In the genomic region with DNA sequence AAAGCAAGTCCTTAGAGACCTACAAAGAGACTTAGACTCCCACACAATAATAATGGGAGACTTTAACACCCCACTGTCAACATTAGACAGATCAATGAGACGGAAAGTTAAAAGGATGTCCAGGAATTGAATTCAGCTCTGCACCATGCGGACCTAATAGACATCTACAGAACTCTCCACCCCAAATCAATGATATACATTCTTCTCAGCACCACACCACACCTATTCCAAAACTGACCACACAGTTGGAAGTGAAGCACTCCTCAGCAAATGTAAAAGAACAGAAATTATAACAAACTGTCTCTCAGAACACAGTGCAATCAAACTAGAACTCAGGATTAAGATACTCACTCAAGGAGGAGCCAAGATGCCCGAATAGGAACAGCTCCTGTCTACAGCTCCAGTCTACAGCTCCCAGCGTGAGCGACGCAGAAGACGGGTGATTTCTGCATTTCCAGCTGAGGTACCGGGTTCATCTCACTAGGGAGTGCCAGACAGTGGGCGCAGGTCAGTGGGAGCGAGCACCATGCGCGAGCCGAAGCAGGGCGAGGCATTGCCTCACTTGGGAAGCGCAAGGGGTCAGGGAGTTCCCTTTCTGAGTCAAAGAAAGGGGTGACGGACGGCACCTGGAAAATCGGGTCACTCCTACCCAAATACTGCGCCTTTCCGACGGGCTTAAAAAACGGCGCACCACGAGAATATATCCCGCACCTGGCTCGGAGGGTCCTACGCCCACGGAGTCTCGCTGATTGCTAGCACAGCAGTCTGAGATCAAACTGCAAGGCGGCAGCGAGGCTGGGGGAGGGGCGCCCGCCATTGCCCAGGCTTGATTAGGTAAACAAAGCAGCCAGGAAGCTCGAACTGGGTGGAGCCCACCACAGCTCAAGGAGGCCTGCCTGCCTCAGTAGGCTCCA, we compare ENCODE assay signal across 8 cellular contexts.
DNase-seq lines count a peak whose midpoint lies in the region; ATAC-seq, FAIRE-seq and TF ChIP-seq lines count a peak whose summit lies in the region.
"Not testable (repeated sequence)": the region's sequence is repeated elsewhere in the genome, so short reads cannot be mapped to it uniquely, and the experiment has no call there.

No MANE protein-coding gene starts in this region.

- H3K9me3 Mint-ChIP-seq in Calu3 (ENCODE audit: low read depth, unreplicated experiment): not testable (repeated sequence)
- H3K9me3 Mint-ChIP-seq in activated naive CD4-positive, alpha-beta T cell treated with anti-CD3 and anti-CD28 coated beads, Interleukin-2, amount 10 ng/mL, durations not matched to agents 7 days and 5 days: peaks cover 28% of the 10 kb centered on the region

- not testable (repeated sequence) for H3K27ac ChIP-seq in H1 (ENCODE audit: low read depth, low read length); iPS-20b (ENCODE audit: low read length)
- peak overlapping the region; percentile 31 for H3K27ac ChIP-seq in suprapubic skin

- H3K9me3 ChIP-seq in T-helper 17 cell (ENCODE audit: control insufficient read depth, low read length, poor library complexity, severe bottlenecking); H1 (ENCODE audit: insufficient read depth in 2 of 2, low read depth in 1 of 2, low read length in 1 of 2); iPS-20b (ENCODE audit: insufficient read depth, low read depth, low read length); neuron (ENCODE audit: low read length); suprapubic skin: not testable (repeated sequence)

- H2BK5ac ChIP-seq in H1 (ENCODE audit: low read depth, low read length): not testable (repeated sequence)

- H3K56ac ChIP-seq in H1 (replicated peaks; ENCODE audit: insufficient read length, low read depth, low read length): not testable (repeated sequence)

- H2BK12ac ChIP-seq in H1 (ENCODE audit: low read depth, low read length): not testable (repeated sequence)

- peak overlapping the region in 3 of 4 experiments; percentile 46 to 79 (median 71); a peak in 6 of 7 replicates for H3K9ac ChIP-seq in H1 (replicated peaks in 1 of 4; ENCODE audit: extremely low read depth in 1 of 4, low read depth in 3 of 4, low read length in 3 of 4)
- H3K9ac ChIP-seq in iPS-20b (ENCODE audit: low read depth, low read length): peak overlapping the region; percentile 58

- H3K27me3 ChIP-seq in H1 (replicated peaks in 1 of 4; ENCODE audit: control insufficient read depth in 3 of 4, extremely low read depth in 1 of 4, insufficient read depth in 3 of 4, low read length in 3 of 4); iPS-20b (ENCODE audit: insufficient read depth, low read length); neuron (ENCODE audit: insufficient read depth, low read length); suprapubic skin: not testable (repeated sequence)

- POLR2A ChIA-PET in H1 (lab: Charles Lee; ENCODE audit: partially characterized antibody): interaction anchor here (0.7 to 1.7 kb wide), 2 partner anchors 9 to 27 kb away, joined by 3 to 4 read pairs; no protein-coding TSS in a partner anchor

- H3K4ac ChIP-seq in H1 (replicated peaks; ENCODE audit: insufficient read length, low read depth, low read length): not testable (repeated sequence)

- ATAC-seq in T-helper 17 cell: peak; percentile 69

- H3K4me3 ChIP-seq in LNCaP clone FGC (ENCODE audit: low read depth, low read length): peak overlapping the region; percentile 41
- H3K4me3 ChIP-seq in H1 (ENCODE audit: extremely low read depth in 1 of 4, insufficient read depth in 2 of 4, low read depth in 3 of 4, low read length in 4 of 4): peak overlapping the region; percentile 33 to 68 (median 46)
- peak overlapping the region; percentile 77 for H3K4me3 ChIP-seq in iPS-20b (ENCODE audit: low read length)
- H3K4me3 ChIP-seq in neuron (ENCODE audit: low read length): peak overlapping the region; percentile 51
- peak overlapping the region; percentile 45 for H3K4me3 ChIP-seq in suprapubic skin

- TF ChIP-seq CTCF in Calu3 (IDR thresholded peaks at IDR 0.05; ENCODE audit: unreplicated experiment); LNCaP clone FGC (IDR thresholded peaks at IDR 0.05; ENCODE audit: control insufficient read depth, extremely low read depth, insufficient read depth); H1 (IDR thresholded peaks at IDR 0.05; ENCODE audit: control extremely low read depth in 1 of 3, insufficient read depth in 1 of 3, low read depth in 1 of 3, low read length in 3 of 3); suprapubic skin (IDR thresholded peaks at IDR 0.05): not testable (repeated sequence)

- FAIRE-seq in H1 (lab: Jason Lieb, UNC): not testable (repeated sequence)

- TF ChIP-seq POLR2A in H1 (IDR thresholded peaks at IDR 0.05; ENCODE audit: control extremely low read depth in 1 of 2, low read depth in 2 of 2, low read length in 2 of 2); suprapubic skin (IDR thresholded peaks at IDR 0.05): not testable (repeated sequence)

- H3K27ac Mint-ChIP-seq in Calu3 (ENCODE audit: unreplicated experiment): not testable (repeated sequence)
- H3K27ac Mint-ChIP-seq in T-helper 17 cell: peak overlapping the region; percentile 94
- H3K27ac Mint-ChIP-seq in activated naive CD4-positive, alpha-beta T cell treated with anti-CD3 and anti-CD28 coated beads, Interleukin-2, amount 10 ng/mL, durations not matched to agents 7 days and 5 days: peak overlapping the region; percentile 90

- not testable (repeated sequence) for H3K36me3 Mint-ChIP-seq in Calu3 (ENCODE audit: insufficient read depth, unreplicated experiment)
- peaks cover 11% of the 10 kb centered on the region for H3K36me3 Mint-ChIP-seq in T-helper 17 cell (ENCODE audit: low read depth)
- H3K36me3 Mint-ChIP-seq in activated naive CD4-positive, alpha-beta T cell treated with anti-CD3 and anti-CD28 coated beads, Interleukin-2, amount 10 ng/mL, durations not matched to agents 7 days and 5 days: peaks cover 37% of the 10 kb centered on the region

- H3K23ac ChIP-seq in H1 (ENCODE audit: insufficient read length): not testable (repeated sequence)

- H3K4me1 Mint-ChIP-seq in Calu3 (ENCODE audit: low read depth, unreplicated experiment): not testable (repeated sequence)
- peaks cover 33% of the 10 kb centered on the region for H3K4me1 Mint-ChIP-seq in T-helper 17 cell
- H3K4me1 Mint-ChIP-seq in activated naive CD4-positive, alpha-beta T cell treated with anti-CD3 and anti-CD28 coated beads, Interleukin-2, amount 10 ng/mL, durations not matched to agents 7 days and 5 days: peaks cover 32% of the 10 kb centered on the region

- peak overlapping the region; percentile 60 to 63 for H3K4me2 ChIP-seq in H1 (ENCODE audit: insufficient read depth in 1 of 2, low read depth in 2 of 2, low read length in 2 of 2)

- H2AFZ ChIP-seq in H1 (ENCODE audit: low read length): not testable (repeated sequence)
- peak overlapping the region; percentile 7 for H2AFZ ChIP-seq in neuron (ENCODE audit: low read depth, low read length)

- not testable (repeated sequence) for H2BK120ac ChIP-seq in H1 (replicated peaks; ENCODE audit: low read depth, low read length)

- not testable (repeated sequence) for H3K14ac ChIP-seq in H1 (ENCODE audit: insufficient read length)

- not testable (repeated sequence) for H3K18ac ChIP-seq in H1 (ENCODE audit: extremely low read depth, low read length)

- not testable (repeated sequence) for H3K36me3 ChIP-seq in H1 (ENCODE audit: control insufficient read depth in 2 of 4, insufficient read depth in 4 of 4, low read length in 3 of 4); iPS-20b (ENCODE audit: insufficient read depth, low read depth, low read length); neuron (ENCODE audit: insufficient read depth, low read length); suprapubic skin

- TF ChIP-seq EP300 in H1 (IDR thresholded peaks at IDR 0.05; ENCODE audit: borderline replicate concordance in 1 of 2, low read depth in 2 of 2, low read length in 2 of 2); suprapubic skin (IDR thresholded peaks at IDR 0.05): not testable (repeated sequence)

- H4K20me1 ChIP-seq in H1 (replicated peaks in 1 of 2; ENCODE audit: control insufficient read depth in 1 of 2, insufficient read depth in 2 of 2, low read length in 2 of 2): not testable (repeated sequence)

- H3K4me3 Mint-ChIP-seq in Calu3 (ENCODE audit: low read depth, unreplicated experiment) (peak overlapping the region; percentile 62), T-helper 17 cell (peak overlapping the region; percentile 98)
- peak overlapping the region; percentile 96 for H3K4me3 Mint-ChIP-seq in activated naive CD4-positive, alpha-beta T cell treated with anti-CD3 and anti-CD28 coated beads, Interleukin-2, amount 10 ng/mL, durations not matched to agents 7 days and 5 days

- H3K79me2 ChIP-seq in H1 (ENCODE audit: control insufficient read depth in 1 of 2, insufficient read depth in 2 of 2, low read length in 2 of 2): not testable (repeated sequence)

- 5% methylated on average over 22 of the region's 34 CpGs; no CpG with 5 or more reads in 1 of the 2 experiments for WGBS in H1 (ENCODE audit: extremely low coverage in 1 of 2, insufficient coverage in 1 of 2, insufficient read length in 1 of 2, insufficient replicate concordance in 2 of 2, low coverage in 1 of 2, low lambda C conversion rate in 2 of 2, missing lambda C conversion rate in 1 of 2), 2 experiments
- WGBS in suprapubic skin: 12% methylated on average over 13 of the region's 34 CpGs

- not testable (repeated sequence) for H4K91ac ChIP-seq in H1 (replicated peaks; ENCODE audit: insufficient read length, low read length)

- not testable (repeated sequence) for H3K79me1 ChIP-seq in H1 (ENCODE audit: low read depth, low read length)

- not testable (repeated sequence) for H2AK5ac ChIP-seq in H1 (ENCODE audit: low read depth, low read length)

- H3K27me3 Mint-ChIP-seq in Calu3 (ENCODE audit: unreplicated experiment): peaks cover 28% of the 10 kb centered on the region
- H3K27me3 Mint-ChIP-seq in T-helper 17 cell; activated naive CD4-positive, alpha-beta T cell treated with anti-CD3 and anti-CD28 coated beads, Interleukin-2, amount 10 ng/mL, durations not matched to agents 7 days and 5 days: not testable (repeated sequence)

- TF ChIP-seq RAD21 in H1 (IDR thresholded peaks at IDR 0.05 in 1 of 2, conservative IDR thresholded peaks at IDR 0.05 in 1 of 2; ENCODE audit: low read depth in 2 of 2, low read length in 2 of 2): not testable (repeated sequence)

- H2BK15ac ChIP-seq in H1 (ENCODE audit: low read length): not testable (repeated sequence)

- not testable (repeated sequence) for DNase-seq in Calu3; LNCaP clone FGC (ENCODE audit: low read depth); T-helper 17 cell; suprapubic skin (ENCODE audit: low spot score in 2 of 2)
- DNase-seq in activated naive CD4-positive, alpha-beta T cell treated with anti-CD3 and anti-CD28 coated beads, Interleukin-2, amount 10 ng/mL, durations not matched to agents 7 days and 5 days: peak; percentile 32
- DNase-seq in H1 (ENCODE audit: low read depth in 1 of 2, low spot score in 2 of 2): peak in 1 of 2 experiments; percentile 61

- intact Hi-C loops in Calu3 (cut with micrococcal nuclease; ENCODE audit: unreplicated experiment): not testable (repeated sequence)

- H3K23me2 ChIP-seq in H1 (ENCODE audit: low read depth, low read length): not testable (repeated sequence)

- H4K8ac ChIP-seq in H1 (ENCODE audit: extremely low read depth, insufficient read depth, low read length): peak overlapping the region; percentile 51; the same call in 1 of the 2 replicates

- BruUV-seq in Calu3 (replicated peaks; lab: Mats Ljungman, UMichigan): not testable (repeated sequence)

- H4K5ac ChIP-seq in H1 (ENCODE audit: insufficient read length, low read depth, low read length): not testable (repeated sequence)

- H3K4me1 ChIP-seq in H1 (replicated peaks in 1 of 4; ENCODE audit: control insufficient read depth in 3 of 4, insufficient read depth in 4 of 4, low read length in 3 of 4); iPS-20b (ENCODE audit: insufficient read depth, low read length); neuron (ENCODE audit: insufficient read depth, low read length); suprapubic skin: not testable (repeated sequence)

- CTCF ChIA-PET in Calu3 (lab: Charles Lee); activated naive CD4-positive, alpha-beta T cell treated with anti-CD3 and anti-CD28 coated beads, Interleukin-2, amount 10 ng/mL, durations not matched to agents 7 days and 5 days (lab: Charles Lee): not testable (repeated sequence)
- CTCF ChIA-PET in H1 (lab: Charles Lee; ENCODE audit: partially characterized antibody): interaction anchor here (1.2 kb wide), 1 partner anchor 282 kb away, joined by 3 read pairs; no protein-coding TSS in a partner anchor

- not testable (repeated sequence) for H2BK20ac ChIP-seq in H1 (ENCODE audit: low read length)
